Comparison of ENCODE assay signal across 22 cellular contexts in the genomic region with DNA sequence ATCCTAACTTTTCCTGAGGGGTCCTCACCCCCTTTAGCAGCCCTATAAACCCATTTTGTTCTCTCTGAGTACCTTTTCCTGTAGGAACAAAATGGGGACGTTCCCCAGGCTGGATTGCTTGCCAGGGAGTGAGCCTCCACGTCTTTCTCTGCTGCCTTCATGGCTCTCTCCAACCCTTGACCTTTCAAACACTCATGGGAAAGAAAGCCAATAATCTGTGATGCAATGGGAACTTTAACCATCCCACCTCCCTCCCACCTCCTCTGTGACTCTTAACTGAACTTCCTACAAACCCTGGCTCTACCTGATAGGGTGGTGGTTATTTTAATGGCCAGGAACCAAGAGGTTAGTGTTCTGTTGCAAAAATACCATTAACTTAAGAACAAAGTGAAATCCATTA. TPM values are rescaled to one million over a fixed set of nuclear protein-coding genes. Genes with fewer than 3 reads are reported as not detected.
DNase-seq lines count a peak whose midpoint lies in the region; ATAC-seq, FAIRE-seq and TF ChIP-seq lines count a peak whose summit lies in the region.
"Had no signal": no experiment of that assay in that cellular context is flagged by ENCODE, and none has a peak within 500 bp of the region (broad histone marks: within the 10 kb centered on the region; RNA-seq: fewer than 3 reads in every experiment).

No MANE protein-coding gene starts in this region.

- H3K27me3 ChIP-seq in H1 (replicated peaks in 1 of 4; ENCODE audit: control insufficient read depth in 3 of 4, extremely low read depth in 1 of 4, insufficient read depth in 3 of 4, low read length in 3 of 4) (no peaks in the 10 kb centered on the region), brain microvascular endothelial cell (replicated peaks) (peaks cover 9% of the 10 kb centered on the region)
- H3K27me3 ChIP-seq: BLaER1 treated with 17β-estradiol and CSF1 and Interleukin-3, amounts not matched to agents 10 nM and 100 nM had no signal

- no peak for TF ChIP-seq RAD21 in H1 (IDR thresholded peaks at IDR 0.05 in 1 of 2, conservative IDR thresholded peaks at IDR 0.05 in 1 of 2; ENCODE audit: low read depth in 2 of 2, low read length in 2 of 2)

- H2AFZ ChIP-seq in H1 (ENCODE audit: low read length), result no peak overlapping the region

- ATAC-seq in GM18907 (IDR thresholded peaks at IDR 0.05; ENCODE audit: unreplicated experiment), result no peak
- ATAC-seq: A549 had no signal

- H2AK5ac ChIP-seq in H1 (ENCODE audit: low read depth, low read length), result peak overlapping the region; percentile 46; the same call in 1 of the 2 replicates

- H3K27ac ChIP-seq in H1 (ENCODE audit: low read depth, low read length) (no peak overlapping the region), brain microvascular endothelial cell (no peak overlapping the region)
- H3K27ac ChIP-seq: A549; BLaER1 treated with 17β-estradiol and CSF1 and Interleukin-3, amounts not matched to agents 10 nM and 100 nM had no signal

- H3K36me3 Mint-ChIP-seq in Calu3 (ENCODE audit: insufficient read depth, unreplicated experiment) (peaks cover 3% of the 10 kb centered on the region), neural crest cell (ENCODE audit: low read depth) (no peaks in the 10 kb centered on the region)

- no peaks in the 10 kb centered on the region for H4K20me1 ChIP-seq in H1 (replicated peaks in 1 of 2; ENCODE audit: control insufficient read depth in 1 of 2, insufficient read depth in 2 of 2, low read length in 2 of 2)

- peaks cover 31% of the 10 kb centered on the region for H3K4me1 Mint-ChIP-seq in Calu3 (ENCODE audit: low read depth, unreplicated experiment)
- peaks cover 70% of the 10 kb centered on the region for H3K4me1 Mint-ChIP-seq in neural crest cell

- H3K4ac ChIP-seq in H1 (replicated peaks; ENCODE audit: insufficient read length, low read depth, low read length), result no peak overlapping the region

- H3K9me3 Mint-ChIP-seq in Calu3 (ENCODE audit: low read depth, unreplicated experiment) (no peaks in the 10 kb centered on the region), neural crest cell (no peaks in the 10 kb centered on the region)

- 0 out of 2 replicates have a peak, but pooled peaks cover 2% of the 10 kb centered on the region for H3K79me1 ChIP-seq in H1 (ENCODE audit: low read depth, low read length)

- no peak overlapping the region for H3K56ac ChIP-seq in H1 (replicated peaks; ENCODE audit: insufficient read length, low read depth, low read length)

- peaks cover 7 to 24% (median 15%) of the 10 kb centered on the region in 4 experiments for H3K4me1 ChIP-seq in H1 (replicated peaks in 1 of 4; ENCODE audit: control insufficient read depth in 3 of 4, insufficient read depth in 4 of 4, low read length in 3 of 4)
- H3K4me1 ChIP-seq: A549 had no signal

- 100% methylated on average over 2 of the region's 2 CpGs; no CpG with 5 or more reads in 1 of the 2 experiments for WGBS in H1 (ENCODE audit: extremely low coverage in 1 of 2, insufficient coverage in 1 of 2, insufficient read length in 1 of 2, insufficient replicate concordance in 2 of 2, low coverage in 1 of 2, low lambda C conversion rate in 2 of 2, missing lambda C conversion rate in 1 of 2), 2 experiments

- H4K8ac ChIP-seq in H1 (ENCODE audit: extremely low read depth, insufficient read depth, low read length), result no peak overlapping the region

- intact Hi-C loops in Calu3 (cut with micrococcal nuclease; ENCODE audit: unreplicated experiment), result no loop called here

- H3K36me3 ChIP-seq in H1 (ENCODE audit: control insufficient read depth in 2 of 4, insufficient read depth in 4 of 4, low read length in 3 of 4) (peaks cover 0 to 19% (median 1%) of the 10 kb centered on the region in 4 experiments; a peak in 3 of 8 replicates), brain microvascular endothelial cell (replicated peaks) (no peaks in the 10 kb centered on the region)
- H3K36me3 ChIP-seq: BLaER1 treated with 17β-estradiol and CSF1 and Interleukin-3, amounts not matched to agents 10 nM and 100 nM had no signal

- no peak overlapping the region for H3K4me3 ChIP-seq in H1 (ENCODE audit: extremely low read depth in 1 of 4, insufficient read depth in 2 of 4, low read depth in 3 of 4, low read length in 4 of 4)
- no peak overlapping the region for H3K4me3 ChIP-seq in brain microvascular endothelial cell (ENCODE audit: low read depth, low read length)
- H3K4me3 ChIP-seq: A549; BLaER1 treated with 17β-estradiol and CSF1 and Interleukin-3, amounts not matched to agents 10 nM and 100 nM had no signal

- H3K23me2 ChIP-seq in H1 (ENCODE audit: low read depth, low read length), result peaks cover 4% of the 10 kb centered on the region; the same call in 1 of the 2 replicates

- H3K4me2 ChIP-seq in H1 (ENCODE audit: insufficient read depth in 1 of 2, low read depth in 2 of 2, low read length in 2 of 2), result no peak overlapping the region
- H3K4me2 ChIP-seq: A549, SK-N-SH had no signal

- H3K4me3 Mint-ChIP-seq in Calu3 (ENCODE audit: low read depth, unreplicated experiment) (no peak overlapping the region), neural crest cell (peak overlapping the region; percentile 6)

- no peak overlapping the region for H2BK120ac ChIP-seq in H1 (replicated peaks; ENCODE audit: low read depth, low read length)

- BruUV-seq in Calu3 (replicated peaks; lab: Mats Ljungman, UMichigan), result no TSS peak

- H3K27me3 Mint-ChIP-seq in Calu3 (ENCODE audit: unreplicated experiment), result peaks cover 43% of the 10 kb centered on the region
- H3K27me3 Mint-ChIP-seq in neural crest cell (ENCODE audit: low read depth), result no peaks in the 10 kb centered on the region

- H3K18ac ChIP-seq in H1 (ENCODE audit: extremely low read depth, low read length), result no peak overlapping the region

- no peak overlapping the region for H3K9ac ChIP-seq in H1 (replicated peaks in 1 of 4; ENCODE audit: extremely low read depth in 1 of 4, low read depth in 3 of 4, low read length in 3 of 4)
- H3K9ac ChIP-seq: BLaER1 treated with 17β-estradiol and CSF1 and Interleukin-3, amounts not matched to agents 10 nM and 100 nM; SK-N-SH had no signal

- H2BK5ac ChIP-seq in H1 (ENCODE audit: low read depth, low read length), result no peak overlapping the region; the same call in 1 of the 2 replicates

- in situ Hi-C loops in brain microvascular endothelial cell (cut with HindIII; ENCODE audit: low pct_ligation_motif_present, low sequenced_read_pairs), result no loop called here

- H3K9me3 ChIP-seq in H1 (ENCODE audit: insufficient read depth in 2 of 2, low read depth in 1 of 2, low read length in 1 of 2), result no peaks in the 10 kb centered on the region
- H3K9me3 ChIP-seq: A549; BLaER1 treated with 17β-estradiol and CSF1 and Interleukin-3, amounts not matched to agents 10 nM and 100 nM; SK-N-SH had no signal

- no peak for TF ChIP-seq EP300 in H1 (IDR thresholded peaks at IDR 0.05; ENCODE audit: borderline replicate concordance in 1 of 2, low read depth in 2 of 2, low read length in 2 of 2)

- no peak for FAIRE-seq in H1 (lab: Jason Lieb, UNC)
- FAIRE-seq: A549, GM12891, GM18507, RCC 7860 had no signal

- H2BK20ac ChIP-seq in H1 (ENCODE audit: low read length), result peak overlapping the region; percentile 97

- H4K91ac ChIP-seq in H1 (replicated peaks; ENCODE audit: insufficient read length, low read length), result no peak overlapping the region

- DNase-seq in Calu3 (peak; percentile 11), NCI-H69 (lab: John Stamatoyannopoulos, UW) (peak; percentile 64), H1 (ENCODE audit: low read depth in 1 of 2, low spot score in 2 of 2) (no peak), neural crest cell (ENCODE audit: low read depth, low spot score) (no peak), SIG-M5 treated with dmso at 0.1 percent for 504 hours (lab: John Stamatoyannopoulos, UW; ENCODE audit: unreplicated experiment) (no peak), kidney tubule cell (ENCODE audit: low spot score) (no peak), brain microvascular endothelial cell (no peak)
- DNase-seq: GF-D8, NCI-H1436, NCI-H2081, NCI-H510A treated with DMSO at 0.1 percent for 48 hours, Right ventricle myocardium superior, SK-N-SH had no signal

- no peak overlapping the region for H2BK15ac ChIP-seq in H1 (ENCODE audit: low read length)

- no peak for TF ChIP-seq CTCF in Calu3 (IDR thresholded peaks at IDR 0.05; ENCODE audit: unreplicated experiment)
- TF ChIP-seq CTCF in H1 (IDR thresholded peaks at IDR 0.05; ENCODE audit: control extremely low read depth in 1 of 3, insufficient read depth in 1 of 3, low read depth in 1 of 3, low read length in 3 of 3), result no peak
- no peak for TF ChIP-seq CTCF in neural crest cell (conservative IDR thresholded peaks at IDR 0.05)
- TF ChIP-seq CTCF in brain microvascular endothelial cell (IDR thresholded peaks at IDR 0.05; ENCODE audit: low read depth, low read length, missing control alignments), result no peak

- peaks cover 0 to 6% of the 10 kb centered on the region in 2 experiments; a peak in 1 of 4 replicates for H3K79me2 ChIP-seq in H1 (ENCODE audit: control insufficient read depth in 1 of 2, insufficient read depth in 2 of 2, low read length in 2 of 2)

- H4K5ac ChIP-seq in H1 (ENCODE audit: insufficient read length, low read depth, low read length), result no peak overlapping the region

- H3K14ac ChIP-seq in H1 (ENCODE audit: insufficient read length), result no peak overlapping the region

- POLR2A ChIA-PET in H1 (lab: Charles Lee; ENCODE audit: partially characterized antibody), result no interaction called here

- peak overlapping the region; percentile 78; the same call in 1 of the 2 replicates for H2BK12ac ChIP-seq in H1 (ENCODE audit: low read depth, low read length)

- CTCF ChIA-PET in Calu3 (lab: Charles Lee) (interaction anchor here (1.0 kb wide), 1 partner anchor 11 kb away, joined by 3 read pairs; no protein-coding TSS in a partner anchor), H1 (lab: Charles Lee; ENCODE audit: partially characterized antibody) (interaction anchor here (4.4 to 4.8 kb wide), 2 partner anchors 67 to 71 kb away, joined by 21 to 23 read pairs; no protein-coding TSS in a partner anchor)

- TF ChIP-seq POLR2A in H1 (IDR thresholded peaks at IDR 0.05; ENCODE audit: control extremely low read depth in 1 of 2, low read depth in 2 of 2, low read length in 2 of 2), result no peak

- H3K27ac Mint-ChIP-seq in Calu3 (ENCODE audit: unreplicated experiment) (no peak overlapping the region), neural crest cell (ENCODE audit: unreplicated experiment) (no peak overlapping the region)

- no peak overlapping the region for H3K23ac ChIP-seq in H1 (ENCODE audit: insufficient read length)

RNA-seq across cellular contexts. Expression of a gene that starts 2.8 kb away (rescaled TPM):
- 3.3 and 3.7 TPM in 2 replicates for total RNA-seq in Calu3 (2022)
- 55.5 and 57.2 TPM in 2 replicates for total RNA-seq in H1 (2021; fragmentation: NEBNext Ultra II Directional; extraction: Animal tissue kit (Norgen Biotek cat#: 25700))
- 75.0 and 99.6 TPM in 2 replicates for polyA plus RNA-seq in H1 (2011; rRNA removed)
- polyA plus RNA-seq in H1 (2011; cell fraction: cytosol; rRNA removed), result 70.3 TPM
- polyA plus RNA-seq in H1 (2011; cell fraction: nucleus; rRNA removed), result 39.1 TPM
- 46.5 to 58.4 TPM (median 54.3 TPM) in 4 replicates for polyA plus RNA-seq in H1 (2012, experiment 1 of 2)
- 39.4 TPM for polyA plus RNA-seq in H1 (2012, experiment 2 of 2)
- 51.2 TPM for polyA plus RNA-seq in H1 (2013, experiment 1 of 2)
- polyA plus RNA-seq in H1 (2013, experiment 2 of 2), result 48.0 TPM
- 68.1 and 68.2 TPM in 2 replicates for polyA minus RNA-seq in H1 (2011; rRNA and poly(A)+ RNA removed)
- polyA minus RNA-seq in H1 (2011; cell fraction: cytosol; rRNA and poly(A)+ RNA removed), result 15.8 TPM
- polyA minus RNA-seq in H1 (2011; cell fraction: nucleus; rRNA and poly(A)+ RNA removed), result 28.2 TPM
- 3.3 and 4.1 TPM in 2 replicates for total RNA-seq in neural crest cell

RNA-seq across cellular contexts. Expression of a gene that starts 39.9 kb away (rescaled TPM):
- total RNA-seq in Calu3 (2022) (not detected in 2 replicates), neural crest cell (0.30 and 0.72 TPM in 2 replicates)
- total RNA-seq in H1 (2021; fragmentation: NEBNext Ultra II Directional; extraction: Animal tissue kit (Norgen Biotek cat#: 25700)), result 6.9 and 7.8 TPM in 2 replicates
- polyA plus RNA-seq in H1 (2011; rRNA removed), result 8.5 and 16.1 TPM in 2 replicates
- 4.8 TPM for polyA plus RNA-seq in H1 (2011; cell fraction: cytosol; rRNA removed)
- 18.6 TPM for polyA plus RNA-seq in H1 (2011; cell fraction: nucleus; rRNA removed)
- polyA plus RNA-seq in H1 (2012, experiment 1 of 2), result 10.7 to 21.5 TPM (median 18.7 TPM) in 4 replicates
- 19.3 TPM for polyA plus RNA-seq in H1 (2012, experiment 2 of 2)
- polyA plus RNA-seq in H1 (2013, experiment 1 of 2), result 11.1 TPM
- 10.2 TPM for polyA plus RNA-seq in H1 (2013, experiment 2 of 2)
- 5.6 and 13.9 TPM in 2 replicates for polyA minus RNA-seq in H1 (2011; rRNA and poly(A)+ RNA removed)
- 5.6 TPM for polyA minus RNA-seq in H1 (2011; cell fraction: cytosol; rRNA and poly(A)+ RNA removed)
- 7.6 TPM for polyA minus RNA-seq in H1 (2011; cell fraction: nucleus; rRNA and poly(A)+ RNA removed)
- total RNA-seq: Daoy, H4, HT-29, Right ventricle myocardium superior had no signal
- polyA plus RNA-seq: A549 had no signal

Comparison
In these comparisons a context has a peak if more than half of its experiments do, and no peak if none do; other contexts are left out.
1. DNase-seq: peak in Calu3 (single experiment) and NCI-H69 (single experiment); none in H1 (0 of 2), neural crest cell (single experiment), SIG-M5 treated with dmso at 0.1 percent for 504 hours (single experiment), kidney tubule cell (single experiment) and brain microvascular endothelial cell (single experiment).
2. RNA of a gene that starts 2.8 kb away (total RNA-seq): 55.5 to 57.2 TPM in H1; 3.3 to 4.1 TPM in neural crest cell and 3.3 to 3.7 TPM in Calu3; every median in the first group is over 10 times any median in the second.